Comparison of ENCODE assay signal across 27 cellular contexts in genomic region chr22:30903876-30904460, GRCh38.
"Had no signal": no experiment of that assay in that cellular context is flagged by ENCODE, and none has a peak within 500 bp of the region (broad histone marks: within the 10 kb centered on the region; RNA-seq: fewer than 3 reads in every experiment).

No MANE protein-coding gene starts in this region.

- H3K36me3 ChIP-seq: right lobe of liver, thyroid gland had no signal

- DNase-seq: activated CD4-positive, alpha-beta memory T cell treated with anti-CD3 and anti-CD28 coated beads for 36 hours; activated CD4-positive, alpha-beta T cell treated with anti-CD3 and anti-CD28 coated beads for 4 hours; activated effector memory CD4-positive, alpha-beta T cell treated with Interleukin-2 at 50 U/mL for 16 hours; activated naive CD4-positive, alpha-beta T cell treated with anti-CD3 and anti-CD28 coated beads for 36 hours; activated naive CD8-positive, alpha-beta T cell treated with anti-CD3 and anti-CD28 coated beads for 36 hours; activated T-cell treated with anti-CD3 and anti-CD28 coated beads for 4 hours; activated T-cell treated with anti-CD3 and anti-CD28 coated beads, Interleukin-2, amount 50 U/mL, for 72 hours; adrenal gland; aorta; body of pancreas; dermis blood vessel endothelial cell; effector CD4-positive, alpha-beta T cell; esophagus squamous epithelium; foreskin melanocyte; heart right ventricle; kidney glomerular epithelial cell; left lung; lower lobe of right lung; mesendoderm; stimulated activated CD4-positive, alpha-beta T cell treated with anti-CD3 and anti-CD28 coated beads, Interleukin-4, amount 100 ng/mL, for 24 hours; stimulated activated naive CD8-positive, alpha-beta T cell treated with anti-CD3 and anti-CD28 coated beads, Interleukin-15, amount 100 ng/mL, for 72 hours; thyroid gland had no signal

- H3K27ac Mint-ChIP-seq: activated CD4-positive, alpha-beta memory T cell treated with anti-CD3 and anti-CD28 coated beads for 36 hours; activated naive CD4-positive, alpha-beta T cell treated with anti-CD3 and anti-CD28 coated beads for 36 hours; activated naive CD8-positive, alpha-beta T cell treated with anti-CD3 and anti-CD28 coated beads for 36 hours; activated T-cell treated with anti-CD3 and anti-CD28 coated beads, Interleukin-2, amount 50 U/mL, for 72 hours; nephron; progenitor cell of endocrine pancreas; stimulated activated effector memory CD8-positive, alpha-beta T cell treated with anti-CD3 and anti-CD28 coated beads, Interleukin-12 subunit alpha, Interleukin-12 subunit beta, amount 100 ng/mL, for 72 hours; stimulated activated naive CD8-positive, alpha-beta T cell treated with anti-CD3 and anti-CD28 coated beads, Interleukin-15, amount 100 ng/mL, for 72 hours had no signal

- H3K4me3 ChIP-seq: adrenal gland, body of pancreas, esophagus squamous epithelium, heart right ventricle, left lung, lower lobe of right lung, right lobe of liver, skin epidermis, thyroid gland had no signal

- H3K9me3 ChIP-seq: right lobe of liver, thyroid gland had no signal

- H3K4me3 Mint-ChIP-seq: activated CD4-positive, alpha-beta memory T cell treated with anti-CD3 and anti-CD28 coated beads for 36 hours; activated naive CD4-positive, alpha-beta T cell treated with anti-CD3 and anti-CD28 coated beads for 36 hours; activated naive CD8-positive, alpha-beta T cell treated with anti-CD3 and anti-CD28 coated beads for 36 hours; activated T-cell treated with anti-CD3 and anti-CD28 coated beads, Interleukin-2, amount 50 U/mL, for 72 hours; nephron; stimulated activated effector memory CD8-positive, alpha-beta T cell treated with anti-CD3 and anti-CD28 coated beads, Interleukin-12 subunit alpha, Interleukin-12 subunit beta, amount 100 ng/mL, for 72 hours; stimulated activated naive CD8-positive, alpha-beta T cell treated with anti-CD3 and anti-CD28 coated beads, Interleukin-15, amount 100 ng/mL, for 72 hours had no signal

- H3K27ac ChIP-seq: adrenal gland, body of pancreas, esophagus squamous epithelium, heart right ventricle, left lung, lower lobe of right lung, right lobe of liver, skin epidermis, thyroid gland had no signal

- H3K9me3 Mint-ChIP-seq: activated CD4-positive, alpha-beta memory T cell treated with anti-CD3 and anti-CD28 coated beads for 36 hours; activated naive CD4-positive, alpha-beta T cell treated with anti-CD3 and anti-CD28 coated beads for 36 hours; activated T-cell treated with anti-CD3 and anti-CD28 coated beads, Interleukin-2, amount 50 U/mL, for 72 hours; stimulated activated effector memory CD8-positive, alpha-beta T cell treated with anti-CD3 and anti-CD28 coated beads, Interleukin-12 subunit alpha, Interleukin-12 subunit beta, amount 100 ng/mL, for 72 hours; stimulated activated naive CD8-positive, alpha-beta T cell treated with anti-CD3 and anti-CD28 coated beads, Interleukin-15, amount 100 ng/mL, for 72 hours had no signal

- H3K4me1 ChIP-seq: adrenal gland, body of pancreas, esophagus squamous epithelium, heart right ventricle, left lung, lower lobe of right lung, right lobe of liver, thyroid gland had no signal

- H3K27me3 Mint-ChIP-seq: activated CD4-positive, alpha-beta memory T cell treated with anti-CD3 and anti-CD28 coated beads for 36 hours; activated naive CD8-positive, alpha-beta T cell treated with anti-CD3 and anti-CD28 coated beads for 36 hours; progenitor cell of endocrine pancreas; stimulated activated naive CD8-positive, alpha-beta T cell treated with anti-CD3 and anti-CD28 coated beads, Interleukin-15, amount 100 ng/mL, for 72 hours had no signal

- H3K27me3 ChIP-seq: adrenal gland, body of pancreas, esophagus squamous epithelium, heart right ventricle, left lung, right lobe of liver, thyroid gland had no signal

- ATAC-seq: activated T-cell treated with anti-CD3 and anti-CD28 coated beads, Interleukin-2, amount 50 U/mL, for 72 hours; body of pancreas; heart right ventricle; left lung; lower lobe of right lung; right lobe of liver; stimulated activated effector memory CD8-positive, alpha-beta T cell treated with anti-CD3 and anti-CD28 coated beads, Interleukin-12 subunit alpha, Interleukin-12 subunit beta, amount 100 ng/mL, for 72 hours; stimulated activated naive CD8-positive, alpha-beta T cell treated with anti-CD3 and anti-CD28 coated beads, Interleukin-15, amount 100 ng/mL, for 72 hours had no signal
